In the genomic region with DNA sequence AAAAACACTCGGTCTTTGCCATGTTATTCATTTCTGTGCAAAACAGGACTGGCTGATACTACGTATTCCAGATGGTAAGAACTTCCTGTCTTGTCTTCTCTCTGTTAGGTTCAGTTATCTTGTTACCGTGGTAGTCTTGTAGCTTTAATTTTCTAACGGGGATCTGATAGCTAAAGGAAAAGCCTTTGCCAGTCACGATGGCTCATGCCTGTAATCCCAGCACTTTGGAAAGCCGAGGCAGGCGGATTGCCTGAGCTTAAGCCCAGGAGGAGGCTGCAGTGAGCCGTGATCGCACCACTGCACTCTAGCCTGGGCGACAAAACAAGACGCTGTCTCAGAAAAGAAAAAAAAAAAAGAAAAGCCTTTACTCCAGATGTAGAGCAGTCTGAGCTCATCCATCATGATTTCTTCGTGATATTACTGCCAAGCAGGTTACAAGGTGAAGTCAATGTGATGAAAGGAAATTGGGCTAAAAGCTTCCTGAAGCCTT, we compare ENCODE assay signal across 7 cellular contexts. TPM values are rescaled to one million over a fixed set of nuclear protein-coding genes. Genes with fewer than 3 reads are reported as not detected.
DNase-seq lines count a peak whose midpoint lies in the region; ATAC-seq and TF ChIP-seq lines count a peak whose summit lies in the region.

No MANE protein-coding gene starts in this region.

- H3K27me3 ChIP-seq in heart left ventricle (no peaks in the 10 kb centered on the region), skeletal muscle satellite cell (ENCODE audit: control insufficient read depth, insufficient read depth, low read length) (no peaks in the 10 kb centered on the region), H7 (ENCODE audit: control insufficient read depth, insufficient read depth, low read length) (no peaks in the 10 kb centered on the region)

- 18 to 30% (median 23%) methylated on average over 12 of the region's 12 CpGs for WGBS in heart left ventricle, 4 donors

- H3K4me3 Mint-ChIP-seq in HFFc6: peak overlapping the region; percentile 79
- peak overlapping the region; percentile 78 for H3K4me3 Mint-ChIP-seq in activated T-helper 17 cell treated with anti-CD3 and anti-CD28 coated beads, Interleukin-2, amount 50 U/mL, for 72 hours

- TF ChIP-seq CTCF in HFFc6 (IDR thresholded peaks at IDR 0.05) (no peak), heart left ventricle (IDR thresholded peaks at IDR 0.05) (peak in 4 of 12 donors; percentile 5 to 25 (median 14))

- DNase-seq in HFFc6 (peak; percentile 56), heart left ventricle (peak in 2 of 5 donors; percentile 14 to 36), NCI-H1930 (lab: John Stamatoyannopoulos, UW) (no peak), H7 (no peak)

- TF ChIP-seq POLR2A in heart left ventricle (IDR thresholded peaks at IDR 0.05): no peak

- H3K9me3 Mint-ChIP-seq in HFFc6: no peaks in the 10 kb centered on the region
- no peaks in the 10 kb centered on the region for H3K9me3 Mint-ChIP-seq in activated T-helper 17 cell treated with anti-CD3 and anti-CD28 coated beads, Interleukin-2, amount 50 U/mL, for 72 hours

- peaks cover 23% of the 10 kb centered on the region for H3K4me1 Mint-ChIP-seq in HFFc6 (ENCODE audit: low read depth)
- peaks cover 5% of the 10 kb centered on the region for H3K4me1 Mint-ChIP-seq in activated T-helper 17 cell treated with anti-CD3 and anti-CD28 coated beads, Interleukin-2, amount 50 U/mL, for 72 hours

- H3K9me3 ChIP-seq in heart left ventricle (no peaks in the 10 kb centered on the region), skeletal muscle satellite cell (replicated peaks; ENCODE audit: low read length) (no peaks in the 10 kb centered on the region)

- peak; percentile 69 for ATAC-seq in activated T-helper 17 cell treated with anti-CD3 and anti-CD28 coated beads, Interleukin-2, amount 50 U/mL, for 72 hours (replicated peaks)
- ATAC-seq in heart left ventricle (peak in 3 of 4 donors; percentile 42 to 56 (median 50)), GM21786 (IDR thresholded peaks at IDR 0.05; ENCODE audit: unreplicated experiment) (no peak)

- H3K9ac ChIP-seq in skeletal muscle satellite cell (ENCODE audit: low read depth, low read length): no peak overlapping the region

- no peaks in the 10 kb centered on the region for H3K27me3 Mint-ChIP-seq in HFFc6 (ENCODE audit: insufficient read depth)
- no peaks in the 10 kb centered on the region for H3K27me3 Mint-ChIP-seq in activated T-helper 17 cell treated with anti-CD3 and anti-CD28 coated beads, Interleukin-2, amount 50 U/mL, for 72 hours

- H3K27ac ChIP-seq in heart left ventricle: no peak overlapping the region

- H3K36me3 Mint-ChIP-seq in HFFc6 (ENCODE audit: low read depth): no peaks in the 10 kb centered on the region
- H3K36me3 Mint-ChIP-seq in activated T-helper 17 cell treated with anti-CD3 and anti-CD28 coated beads, Interleukin-2, amount 50 U/mL, for 72 hours (ENCODE audit: low read depth): no peaks in the 10 kb centered on the region

- peak overlapping the region; percentile 86 for H3K27ac Mint-ChIP-seq in HFFc6
- peak overlapping the region; percentile 89 for H3K27ac Mint-ChIP-seq in activated T-helper 17 cell treated with anti-CD3 and anti-CD28 coated beads, Interleukin-2, amount 50 U/mL, for 72 hours

- H3K4me3 ChIP-seq in heart left ventricle (peak overlapping the region in 5 of 12 donors; percentile 4 to 33 (median 25)), skeletal muscle satellite cell (ENCODE audit: low read length) (no peak overlapping the region), H7 (ENCODE audit: insufficient read depth, low read depth, low read length) (no peak overlapping the region)

- H3K4me2 ChIP-seq in skeletal muscle satellite cell (ENCODE audit: low read length): peak overlapping the region; percentile 49

- H3K36me3 ChIP-seq in heart left ventricle (no peaks in the 10 kb centered on the region), skeletal muscle satellite cell (ENCODE audit: insufficient read depth, low read length) (no peaks in the 10 kb centered on the region), H7 (replicated peaks; ENCODE audit: control insufficient read depth, insufficient read depth, low read length) (no peaks in the 10 kb centered on the region)

- intact Hi-C loops in heart left ventricle (cut with DNase I): loop anchor here in 3 of 10 donors (10.0 kb wide), 3 partner anchors 46 to 424 kb away; a partner anchor contains a TSS

- peaks cover 0 to 8% (median 0%) of the 10 kb centered on the region in 12 donors for H3K4me1 ChIP-seq in heart left ventricle
- H3K4me1 ChIP-seq in skeletal muscle satellite cell (ENCODE audit: control insufficient read depth, insufficient read depth, low read length): peaks cover 5% of the 10 kb centered on the region

RNA-seq across cellular contexts. Expression of a gene that starts 11.1 kb away (rescaled TPM):
- total RNA-seq in HFFc6 (2021; fragmentation: NEBNext Ultra II Directional; extraction: Animal tissue kit (Norgen Biotek cat#: 25700)): 10 to 100 TPM; 34.8 to 40.5 (median 37.5) TPM
- total RNA-seq in activated T-helper 17 cell treated with anti-CD3 and anti-CD28 coated beads, Interleukin-2, amount 50 U/mL, for 72 hours: 10 to 100 TPM; 35.3 to 58.8 TPM
- 10 to 100 TPM in 7 of 9 donors, 1 to 10 TPM in 2; 5.2 to 22.1 (median 16.0) TPM for total RNA-seq in heart left ventricle
- polyA plus RNA-seq in heart left ventricle: 10 to 100 TPM; 12.8 to 21.4 TPM
- 28.9 and 39.3 TPM in 2 replicates for total RNA-seq in skeletal muscle satellite cell (2012; rRNA removed)
- 57.6 and 68.0 TPM in 2 replicates for total RNA-seq in H7 (2014; rRNA removed; shearing (Covaris generic))

RNA-seq across cellular contexts. Expression of a gene that starts 36.3 kb away (rescaled TPM):
- 10 to 100 TPM; 25.7 to 32.5 (median 26.7) TPM for total RNA-seq in HFFc6 (2021; fragmentation: NEBNext Ultra II Directional; extraction: Animal tissue kit (Norgen Biotek cat#: 25700))
- 10 to 100 TPM; 42.5 to 71.1 TPM for total RNA-seq in activated T-helper 17 cell treated with anti-CD3 and anti-CD28 coated beads, Interleukin-2, amount 50 U/mL, for 72 hours
- total RNA-seq in heart left ventricle: 10 to 100 TPM; 38.3 to 56.0 (median 50.3) TPM
- 10 to 100 TPM in 1 of 2 donors, 1 to 10 TPM in 1; 9.3 to 15.0 TPM for polyA plus RNA-seq in heart left ventricle
- total RNA-seq in skeletal muscle satellite cell (2012; rRNA removed): 22.9 and 26.6 TPM in 2 replicates
- 12.0 and 21.0 TPM in 2 replicates for total RNA-seq in H7 (2014; rRNA removed; shearing (Covaris generic))
